ENCODE assay signal across 20 cellular contexts in genomic region chr13:21230516-21230915, GRCh38. TPM values are rescaled to one million over a fixed set of nuclear protein-coding genes. Genes with fewer than 3 reads are reported as not detected.
DNase-seq lines count a peak whose midpoint lies in the region; ATAC-seq, FAIRE-seq and TF ChIP-seq lines count a peak whose summit lies in the region.
"Had no signal": no experiment of that assay in that cellular context is flagged by ENCODE, and none has a peak within 500 bp of the region (broad histone marks: within the 10 kb centered on the region; RNA-seq: fewer than 3 reads in every experiment).

No MANE protein-coding gene starts in this region.

- TF ChIP-seq RAD21 in HepG2 (CRISPR knock-in tag; IDR thresholded peaks at IDR 0.05): no peak

- H3K27ac ChIP-seq in HepG2 (ENCODE audit: extremely low read length, insufficient read depth, low read length) (no peak overlapping the region), right lobe of liver (no peak overlapping the region), brain microvascular endothelial cell (no peak overlapping the region), GM23248 (no peak overlapping the region)

- H3K9ac ChIP-seq in HepG2 (ENCODE audit: insufficient read depth, low read depth, low read length): no peak overlapping the region
- no peak overlapping the region for H3K9ac ChIP-seq in Loucy (ENCODE audit: low read depth, low read length, poor library complexity, severe bottlenecking)
- H3K9ac ChIP-seq in GM23248: no peak overlapping the region

- H3F3A ChIP-seq in Loucy (ENCODE audit: low read depth) (no peaks in the 10 kb centered on the region), GM23248 (ENCODE audit: insufficient read depth) (no peaks in the 10 kb centered on the region)

- intact Hi-C loops in HepG2 (cut with micrococcal nuclease; ENCODE audit: unreplicated experiment) (no loop called here), right lobe of liver (cut with DNase I) (no loop called here), lower leg skin (cut with DNase I; ENCODE audit: low total_unique reads) (no loop called here)

- H4K20me1 ChIP-seq in HepG2 (ENCODE audit: insufficient read depth, low read length): no peaks in the 10 kb centered on the region
- H4K20me1 ChIP-seq in Loucy (ENCODE audit: insufficient read depth, low read length, poor library complexity, severe bottlenecking): no peaks in the 10 kb centered on the region
- no peaks in the 10 kb centered on the region for H4K20me1 ChIP-seq in GM23248 (ENCODE audit: insufficient read depth)

- no peak for TF ChIP-seq POLR2A in HepG2 (IDR thresholded peaks at IDR 0.05; ENCODE audit: insufficient read depth in 1 of 2, low read depth in 2 of 2, low read length in 2 of 2)
- TF ChIP-seq POLR2A in right lobe of liver (IDR thresholded peaks at IDR 0.05): no peak
- no peak for TF ChIP-seq POLR2A in lower leg skin (IDR thresholded peaks at IDR 0.05)

- peaks cover 33% of the 10 kb centered on the region for H3K4me1 ChIP-seq in HepG2 (ENCODE audit: insufficient read depth, low read length)
- no peaks in the 10 kb centered on the region for H3K4me1 ChIP-seq in right lobe of liver
- peaks cover 63% of the 10 kb centered on the region for H3K4me1 ChIP-seq in Loucy (ENCODE audit: insufficient read depth, low read length, poor library complexity, severe bottlenecking)
- H3K4me1 ChIP-seq in GM23248 (ENCODE audit: insufficient read depth): no peaks in the 10 kb centered on the region
- H3K4me1 ChIP-seq: HAP-1 had no signal

- no peaks in the 10 kb centered on the region for H3K9me2 ChIP-seq in Loucy (replicated peaks; ENCODE audit: low read depth, low read length)
- no peaks in the 10 kb centered on the region for H3K9me2 ChIP-seq in GM23248 (ENCODE audit: insufficient read depth)

- H3K4me3 ChIP-seq in HepG2 (replicated peaks in 1 of 3; ENCODE audit: insufficient read depth in 1 of 3, low read depth in 2 of 3, low read length in 3 of 3) (no peak overlapping the region), right lobe of liver (no peak overlapping the region), Loucy (ENCODE audit: low read length, poor library complexity, severe bottlenecking) (no peak overlapping the region), brain microvascular endothelial cell (ENCODE audit: low read depth, low read length) (no peak overlapping the region), lower leg skin (ENCODE audit: low read depth, poor library complexity, severe bottlenecking) (no peak overlapping the region), GM23248 (no peak overlapping the region)
- H3K4me3 ChIP-seq: GM12878, GM23338, HAP-1 had no signal

- H3K36me3 ChIP-seq in HepG2 (replicated peaks in 1 of 2; ENCODE audit: control insufficient read depth in 1 of 2, insufficient read depth in 2 of 2, low read length in 2 of 2) (no peaks in the 10 kb centered on the region), right lobe of liver (no peaks in the 10 kb centered on the region), Loucy (ENCODE audit: insufficient read depth, low read length) (no peaks in the 10 kb centered on the region), brain microvascular endothelial cell (replicated peaks) (no peaks in the 10 kb centered on the region), GM23248 (ENCODE audit: low read depth) (no peaks in the 10 kb centered on the region)
- H3K36me3 ChIP-seq: HAP-1 had no signal

- WGBS in HepG2 (ENCODE audit: low lambda C conversion rate): 13% methylated on average over 3 of the region's 3 CpGs
- WGBS in right lobe of liver (ENCODE audit: insufficient coverage, low coverage, low lambda C conversion rate, missing lambda C conversion rate): 36% methylated on average over 2 of the region's 3 CpGs
- 82 to 87% methylated on average over 3 of the region's 3 CpGs for WGBS in lower leg skin, 2 donors
- WGBS in GM23248 (ENCODE audit: low coverage in 1 of 2, low lambda C conversion rate in 2 of 2, missing lambda C conversion rate in 2 of 2), 2 experiments: 70 to 76% methylated on average over 3 of the region's 3 CpGs

- 0 out of 3 replicates have a peak, but pooled peaks have one; percentile 16 for ATAC-seq in HepG2
- no peak for ATAC-seq in right lobe of liver
- ATAC-seq: GM12878, GM23338 had no signal

- H3K27me3 ChIP-seq in HepG2 (ENCODE audit: control insufficient read depth in 1 of 2, insufficient read depth in 2 of 2, low read length in 2 of 2): no peaks in the 10 kb centered on the region; a peak in 2 of 5 replicates
- no peaks in the 10 kb centered on the region for H3K27me3 ChIP-seq in right lobe of liver
- no peaks in the 10 kb centered on the region for H3K27me3 ChIP-seq in Loucy (ENCODE audit: insufficient read depth, low read length, poor library complexity, severe bottlenecking)
- H3K27me3 ChIP-seq in brain microvascular endothelial cell (replicated peaks): no peaks in the 10 kb centered on the region
- no peaks in the 10 kb centered on the region; the same call in 1 of the 2 replicates for H3K27me3 ChIP-seq in GM23248 (replicated peaks; ENCODE audit: insufficient read depth)

- DNase-seq in HepG2 (ENCODE audit: low spot score) (no peak), right lobe of liver (no peak), brain microvascular endothelial cell (peak; percentile 15), lower leg skin (ENCODE audit: low spot score in 2 of 2) (no peak), GM23248 (no peak), GM10248 (ENCODE audit: extremely low spot score) (no peak)
- DNase-seq: 8988T; C1 segment of cervical spinal cord; Calu3; CD4-positive, alpha-beta memory T cell; COR-L47; DMS53; DMS79 treated with DMSO at 0.1 percent for 48 hours; HFFc6 had no signal

- no TSS peak for BruUV-seq in HepG2 (replicated peaks; lab: Mats Ljungman, UMichigan)

- POLR2A ChIA-PET in HepG2 (lab: Yijun Ruan, JAX): no interaction called here
- POLR2A ChIA-PET in GM10248 (lab: Yijun Ruan, JAX): no interaction called here

- in situ Hi-C loops in HepG2 (cut with HindIII; ENCODE audit: extremely low pct_ligation_motif_present, low pct_unique_long_range_greater_than_20kb) (no loop called here), brain microvascular endothelial cell (cut with HindIII; ENCODE audit: low pct_ligation_motif_present, low sequenced_read_pairs) (no loop called here), GM23248 (cut with MboI) (no loop called here)

- CTCF ChIA-PET in HepG2 (lab: Yijun Ruan, JAX; ENCODE audit: low intra/inter-chr PET ratio, low total read pairs) (no interaction called here), GM10248 (lab: Yijun Ruan, JAX) (interaction anchor here (1.5 kb wide), 1 partner anchor 12 kb away, joined by 3 read pairs; no protein-coding TSS in a partner anchor)

- TF ChIP-seq EP300 in HepG2 (IDR thresholded peaks at IDR 0.05; ENCODE audit: low read depth in 2 of 2, low read length in 2 of 2): no peak
- no peak for TF ChIP-seq EP300 in HepG2 (CRISPR knock-in tag; IDR thresholded peaks at IDR 0.05; ENCODE audit: borderline replicate concordance)

- H2AFZ ChIP-seq in HepG2 (ENCODE audit: low read length): no peak overlapping the region
- H2AFZ ChIP-seq in Loucy (ENCODE audit: low read length): 0 out of 2 replicates have a peak overlapping the region, but pooled peaks have one; percentile 4
- no peak overlapping the region for H2AFZ ChIP-seq in GM23248
- H2AFZ ChIP-seq: GM23338 had no signal

- TF ChIP-seq CTCF in HepG2 (CRISPR knock-in tag; IDR thresholded peaks at IDR 0.05): no peak
- no peak for TF ChIP-seq CTCF in right lobe of liver (IDR thresholded peaks at IDR 0.05)
- no peak for TF ChIP-seq CTCF in Loucy (conservative IDR thresholded peaks at IDR 0.05; ENCODE audit: low read length)
- no peak for TF ChIP-seq CTCF in brain microvascular endothelial cell (IDR thresholded peaks at IDR 0.05; ENCODE audit: low read depth, low read length, missing control alignments)
- TF ChIP-seq CTCF in lower leg skin (IDR thresholded peaks at IDR 0.05): no peak
- no peak for TF ChIP-seq CTCF in GM10248 (IDR thresholded peaks at IDR 0.05; ENCODE audit: control extremely low read depth, extremely low read depth, low read depth, missing control alignments)

- no peak for FAIRE-seq in HepG2 (lab: Jason Lieb, UNC)
- FAIRE-seq: G401.6, GM12878, GM19239 had no signal

- no peak overlapping the region for H3K4me2 ChIP-seq in HepG2 (ENCODE audit: low read depth, low read length)
- H3K4me2 ChIP-seq in Loucy (ENCODE audit: low read depth, low read length, poor library complexity, severe bottlenecking): peak overlapping the region; percentile 19
- no peak overlapping the region for H3K4me2 ChIP-seq in GM23248 (ENCODE audit: unreplicated experiment)
- H3K4me2 ChIP-seq: GM23338 had no signal

- H3K9me3 ChIP-seq in HepG2 (ENCODE audit: low read length): no peaks in the 10 kb centered on the region
- H3K9me3 ChIP-seq in right lobe of liver: no peaks in the 10 kb centered on the region
- no peaks in the 10 kb centered on the region for H3K9me3 ChIP-seq in Loucy (ENCODE audit: insufficient read depth, low read depth, low read length)
- no peaks in the 10 kb centered on the region for H3K9me3 ChIP-seq in GM23248 (ENCODE audit: low read depth)
- H3K9me3 ChIP-seq: HAP-1 had no signal

- H3K79me2 ChIP-seq in HepG2 (ENCODE audit: insufficient read depth, low read length): no peaks in the 10 kb centered on the region
- no peaks in the 10 kb centered on the region for H3K79me2 ChIP-seq in Loucy (ENCODE audit: insufficient read depth, low read length)
- no peaks in the 10 kb centered on the region for H3K79me2 ChIP-seq in GM23248 (ENCODE audit: insufficient read depth)

RNA-seq across cellular contexts. Expression of gene MRPL57, which starts 54.1 kb away (rescaled TPM):
- total RNA-seq in HepG2 (2016; rRNA removed; fragmentation: Illumina TruSeq; extraction: Trizol) (35.2 and 36.7 TPM in 2 replicates), right lobe of liver (10 to 100 TPM; 10.6 to 38.7 (median 13.6) TPM), lower leg skin (10 to 100 TPM; 27.2 to 42.1 (median 29.8) TPM)
- total RNA-seq in HepG2 (2016; cell fraction: cytosol; rRNA removed; fragmentation: Illumina TruSeq; extraction: Trizol; ENCODE audit: low read depth): 24.1 and 31.0 TPM in 2 replicates
- 34.7 and 38.6 TPM in 2 replicates for total RNA-seq in HepG2 (2016; cell fraction: insoluble cytoplasmic fraction; rRNA removed; fragmentation: Illumina TruSeq; extraction: Trizol)
- 29.6 and 35.7 TPM in 2 replicates for total RNA-seq in HepG2 (2016; cell fraction: membrane; rRNA removed; fragmentation: Illumina TruSeq; extraction: Trizol)
- 15.9 and 17.6 TPM in 2 replicates for total RNA-seq in HepG2 (2016; cell fraction: nucleus; rRNA removed; fragmentation: Illumina TruSeq; extraction: Trizol)
- polyA plus RNA-seq in HepG2 (2011; rRNA removed) (19.5 and 20.7 TPM in 2 replicates), GM23248 (2016; fragmentation: Nextera tagmentation; extraction: Ambion mirVana) (42.8 and 43.4 TPM in 2 replicates)
- polyA plus RNA-seq in HepG2 (2011; cell fraction: cytosol; rRNA removed): 14.4 and 14.5 TPM in 2 replicates
- polyA plus RNA-seq in HepG2 (2011; cell fraction: nucleus; rRNA removed): 8.1 and 8.4 TPM in 2 replicates
- polyA plus RNA-seq in HepG2 (2012): 15.7 and 17.3 TPM in 2 replicates
- 22.3 and 31.7 TPM in 2 replicates for polyA plus RNA-seq in HepG2 (2016; cell fraction: cytosol; fragmentation: Illumina TruSeq; extraction: Trizol; ENCODE audit: low read depth)
- polyA plus RNA-seq in HepG2 (2016; cell fraction: insoluble cytoplasmic fraction; fragmentation: Illumina TruSeq; extraction: Trizol; ENCODE audit: low read depth): 37.6 and 39.8 TPM in 2 replicates
- polyA plus RNA-seq in HepG2 (2016; cell fraction: membrane; fragmentation: Illumina TruSeq; extraction: Trizol; ENCODE audit: low read depth): 25.6 and 30.0 TPM in 2 replicates
- polyA plus RNA-seq in HepG2 (2016; cell fraction: nucleus; fragmentation: Illumina TruSeq; extraction: Trizol; ENCODE audit: insufficient read depth, low read depth): 23.6 and 24.3 TPM in 2 replicates
- 5.5 and 12.7 TPM in 2 replicates for polyA minus RNA-seq in HepG2 (2011; rRNA and poly(A)+ RNA removed; ENCODE audit: low replicate concordance)
- 5.7 and 9.1 TPM in 2 replicates for polyA minus RNA-seq in HepG2 (2011; cell fraction: cytosol; rRNA and poly(A)+ RNA removed)
- polyA minus RNA-seq in HepG2 (2011; cell fraction: nucleus; rRNA and poly(A)+ RNA removed): 4.7 and 5.8 TPM in 2 replicates
- total RNA-seq in GM23248 (2014; rRNA removed; shearing (Covaris generic)): 18.8 and 20.5 TPM in 2 replicates

RNA-seq across cellular contexts. Expression of gene SKA3, which starts 54.2 kb away (rescaled TPM):
- total RNA-seq in HepG2 (2016; rRNA removed; fragmentation: Illumina TruSeq; extraction: Trizol) (10.8 and 15.2 TPM in 2 replicates), right lobe of liver (1 to 10 TPM in 2 of 6 experiments, under 1 TPM in 4; 0.18 to 2.4 (median 0.75) TPM), lower leg skin (10 to 100 TPM in 1 of 4 donors, 1 to 10 TPM in 2, under 1 TPM in 1; 0.53 to 15.3 (median 2.0) TPM)
- total RNA-seq in HepG2 (2016; cell fraction: cytosol; rRNA removed; fragmentation: Illumina TruSeq; extraction: Trizol; ENCODE audit: low read depth): 32.3 and 33.6 TPM in 2 replicates
- total RNA-seq in HepG2 (2016; cell fraction: insoluble cytoplasmic fraction; rRNA removed; fragmentation: Illumina TruSeq; extraction: Trizol): 10.7 and 15.4 TPM in 2 replicates
- total RNA-seq in HepG2 (2016; cell fraction: membrane; rRNA removed; fragmentation: Illumina TruSeq; extraction: Trizol): 15.1 and 15.7 TPM in 2 replicates
- total RNA-seq in HepG2 (2016; cell fraction: nucleus; rRNA removed; fragmentation: Illumina TruSeq; extraction: Trizol): 7.0 and 8.7 TPM in 2 replicates
- polyA plus RNA-seq in HepG2 (2011; rRNA removed) (3.5 and 7.2 TPM in 2 replicates), GM23248 (2016; fragmentation: Nextera tagmentation; extraction: Ambion mirVana) (11.2 and 14.3 TPM in 2 replicates)
- 3.3 and 3.7 TPM in 2 replicates for polyA plus RNA-seq in HepG2 (2011; cell fraction: cytosol; rRNA removed)
- polyA plus RNA-seq in HepG2 (2011; cell fraction: nucleus; rRNA removed): 2.4 and 2.6 TPM in 2 replicates
- 2.8 and 6.8 TPM in 2 replicates for polyA plus RNA-seq in HepG2 (2012)
- 5.2 and 8.0 TPM in 2 replicates for polyA plus RNA-seq in HepG2 (2016; cell fraction: cytosol; fragmentation: Illumina TruSeq; extraction: Trizol; ENCODE audit: low read depth)
- 28.3 and 32.2 TPM in 2 replicates for polyA plus RNA-seq in HepG2 (2016; cell fraction: insoluble cytoplasmic fraction; fragmentation: Illumina TruSeq; extraction: Trizol; ENCODE audit: low read depth)
- 11.8 and 12.9 TPM in 2 replicates for polyA plus RNA-seq in HepG2 (2016; cell fraction: membrane; fragmentation: Illumina TruSeq; extraction: Trizol; ENCODE audit: low read depth)
- polyA plus RNA-seq in HepG2 (2016; cell fraction: nucleus; fragmentation: Illumina TruSeq; extraction: Trizol; ENCODE audit: insufficient read depth, low read depth): 20.6 and 22.8 TPM in 2 replicates
- polyA minus RNA-seq in HepG2 (2011; rRNA and poly(A)+ RNA removed; ENCODE audit: low replicate concordance): 3.8 and 12.1 TPM in 2 replicates
- polyA minus RNA-seq in HepG2 (2011; cell fraction: cytosol; rRNA and poly(A)+ RNA removed): 5.1 and 6.2 TPM in 2 replicates
- polyA minus RNA-seq in HepG2 (2011; cell fraction: nucleus; rRNA and poly(A)+ RNA removed): 6.5 and 6.8 TPM in 2 replicates
- total RNA-seq in GM23248 (2014; rRNA removed; shearing (Covaris generic)): 7.8 and 8.6 TPM in 2 replicates
